ENCODE assay signal across 18 cellular contexts in genomic region chr4:150278206-150278605, GRCh38.
DNase-seq lines count a peak whose midpoint lies in the region; FAIRE-seq and TF ChIP-seq lines count a peak whose summit lies in the region.
"Had no signal": no experiment of that assay in that cellular context is flagged by ENCODE, and none has a peak within 500 bp of the region (broad histone marks: within the 10 kb centered on the region; RNA-seq: fewer than 3 reads in every experiment).

No MANE protein-coding gene starts in this region.

- H3K27me3 Mint-ChIP-seq in neural progenitor cell (ENCODE audit: insufficient read depth, low read depth), result no peaks in the 10 kb centered on the region
- no peaks in the 10 kb centered on the region for H3K27me3 Mint-ChIP-seq in progenitor cell of endocrine pancreas
- H3K27me3 Mint-ChIP-seq: CD4-positive, CD25-positive, alpha-beta regulatory T cell had no signal

- H3K4me1 ChIP-seq in neural progenitor cell, result peaks cover 22% of the 10 kb centered on the region

- no peaks in the 10 kb centered on the region for H3K36me3 ChIP-seq in neural progenitor cell
- H3K36me3 ChIP-seq: HAP-1 had no signal

- no peaks in the 10 kb centered on the region for H3K27me3 ChIP-seq in neural progenitor cell
- H3K27me3 ChIP-seq: BLaER1 treated with 17β-estradiol and CSF1 and Interleukin-3, amounts not matched to agents 10 nM and 100 nM had no signal

- H3K27ac Mint-ChIP-seq in neural progenitor cell (no peak overlapping the region), progenitor cell of endocrine pancreas (no peak overlapping the region)

- no peak overlapping the region for H3K4me2 ChIP-seq in neural progenitor cell

- H4K20me1 ChIP-seq in neural progenitor cell (ENCODE audit: low read depth), result no peaks in the 10 kb centered on the region
- H4K20me1 ChIP-seq: BLaER1 treated with 17β-estradiol and CSF1 and Interleukin-3, amounts not matched to agents 10 nM and 100 nM had no signal

- peaks cover 48% of the 10 kb centered on the region for H3K36me3 Mint-ChIP-seq in neural progenitor cell
- peaks cover 51% of the 10 kb centered on the region for H3K36me3 Mint-ChIP-seq in progenitor cell of endocrine pancreas (ENCODE audit: insufficient read depth)

- no peak overlapping the region for H3K4me3 Mint-ChIP-seq in neural progenitor cell
- H3K4me3 Mint-ChIP-seq in progenitor cell of endocrine pancreas (ENCODE audit: low read depth), result no peak overlapping the region

- peaks cover 9% of the 10 kb centered on the region for H3F3A ChIP-seq in neural progenitor cell (ENCODE audit: low read depth)

- no peak overlapping the region for H3K4me3 ChIP-seq in neural progenitor cell
- H3K4me3 ChIP-seq: BLaER1 treated with 17β-estradiol and CSF1 and Interleukin-3, amounts not matched to agents 10 nM and 100 nM; HAP-1 had no signal

- H3K4me1 Mint-ChIP-seq in neural progenitor cell (peaks cover 30% of the 10 kb centered on the region), progenitor cell of endocrine pancreas (ENCODE audit: low read depth) (no peaks in the 10 kb centered on the region)

- TF ChIP-seq CTCF in D721Med (IDR thresholded peaks at IDR 0.05; ENCODE audit: insufficient read depth, missing control alignments) (no peak), neural progenitor cell (IDR thresholded peaks at IDR 0.05) (no peak), progenitor cell of endocrine pancreas (IDR thresholded peaks at IDR 0.05; ENCODE audit: unreplicated experiment) (no peak)

- no peak for TF ChIP-seq POLR2A in GM12892 (IDR thresholded peaks at IDR 0.05; ENCODE audit: low read depth, low read length)

- H3K27ac ChIP-seq in neural progenitor cell, result peak overlapping the region; percentile 27
- H3K27ac ChIP-seq: BLaER1 treated with 17β-estradiol and CSF1 and Interleukin-3, amounts not matched to agents 10 nM and 100 nM had no signal

- H3K9me3 ChIP-seq in neural progenitor cell (ENCODE audit: low read depth), result no peaks in the 10 kb centered on the region
- H3K9me3 ChIP-seq: HAP-1 had no signal

- FAIRE-seq in D721Med (lab: Jason Lieb, UNC), result peak; percentile 85
- FAIRE-seq in GM12892 (lab: Jason Lieb, UNC), result no peak
- FAIRE-seq: H1, HepG2, HTR-8/SVneo had no signal

- H2AFZ ChIP-seq in neural progenitor cell (replicated peaks), result no peak overlapping the region

- DNase-seq in D721Med (ENCODE audit: insufficient read length, low spot score) (no peak), NCI-H524 (lab: John Stamatoyannopoulos, UW) (peak; percentile 73 to 85), RPMI7951 (ENCODE audit: low read depth) (peak; percentile 8), neural progenitor cell (ENCODE audit: low spot score) (peak; percentile 25), GM12892 (ENCODE audit: insufficient read length) (no peak), ecto neural progenitor cell (ENCODE audit: low spot score) (no peak), NCI-H187 treated with DMSO at 0.1 percent for 48 hours (lab: John Stamatoyannopoulos, UW) (no peak), progenitor cell of endocrine pancreas (ENCODE audit: low spot score, unreplicated experiment) (no peak)
- DNase-seq: ACHN; Calu3; CD4-positive, CD25-positive, alpha-beta regulatory T cell; DMS79; GDM1 had no signal

- H3K9me3 Mint-ChIP-seq in neural progenitor cell, result peaks cover 34% of the 10 kb centered on the region
- H3K9me3 Mint-ChIP-seq in progenitor cell of endocrine pancreas (ENCODE audit: low read depth), result peaks cover 18% of the 10 kb centered on the region

- no peak overlapping the region for H3K9ac ChIP-seq in neural progenitor cell
- H3K9ac ChIP-seq: BLaER1 treated with 17β-estradiol and CSF1 and Interleukin-3, amounts not matched to agents 10 nM and 100 nM had no signal

- no peaks in the 10 kb centered on the region for H3K79me2 ChIP-seq in neural progenitor cell (ENCODE audit: low read depth)

Comparison
In these comparisons a context has a peak if more than half of its experiments do, and no peak if none do; other contexts are left out.
1. DNase-seq: peak in NCI-H524 (2 of 2), RPMI7951 (single experiment) and neural progenitor cell (single experiment); none in D721Med (single experiment), GM12892 (single experiment), ecto neural progenitor cell (single experiment), NCI-H187 treated with DMSO at 0.1 percent for 48 hours (single experiment) and progenitor cell of endocrine pancreas (single experiment).